In genomic region chr2:163601377-163601776, GRCh38 we compare ENCODE assay signal across 18 cellular contexts.
DNase-seq lines count a peak whose midpoint lies in the region; ATAC-seq, FAIRE-seq and TF ChIP-seq lines count a peak whose summit lies in the region.
"Had no signal": no experiment of that assay in that cellular context is flagged by ENCODE, and none has a peak within 500 bp of the region (broad histone marks: within the 10 kb centered on the region; RNA-seq: fewer than 3 reads in every experiment).

No MANE protein-coding gene starts in this region.

- H3K9me3 Mint-ChIP-seq in neural crest cell, result no peaks in the 10 kb centered on the region
- H3K9me3 Mint-ChIP-seq: activated naive CD8-positive, alpha-beta T cell treated with anti-CD3 and anti-CD28 coated beads, Interleukin-2, amount 10 ng/mL, durations not matched to agents 7 days and 5 days; dendritic cell treated with granulocyte-macrophage colony-stimulating factor and Interleukin-4, amounts not matched to agents 40 ng/mL and 50 ng/mL, for 4 days; naive B cell had no signal

- H3K27ac Mint-ChIP-seq in neural crest cell (ENCODE audit: unreplicated experiment), result no peak overlapping the region
- H3K27ac Mint-ChIP-seq: activated naive CD8-positive, alpha-beta T cell treated with anti-CD3 and anti-CD28 coated beads, Interleukin-2, amount 10 ng/mL, durations not matched to agents 7 days and 5 days; dendritic cell treated with granulocyte-macrophage colony-stimulating factor and Interleukin-4, amounts not matched to agents 40 ng/mL and 50 ng/mL, for 4 days; naive B cell had no signal

- peak overlapping the region; percentile 17 for H3K4me3 Mint-ChIP-seq in neural crest cell
- H3K4me3 Mint-ChIP-seq: activated naive CD8-positive, alpha-beta T cell treated with anti-CD3 and anti-CD28 coated beads, Interleukin-2, amount 10 ng/mL, durations not matched to agents 7 days and 5 days; dendritic cell treated with granulocyte-macrophage colony-stimulating factor and Interleukin-4, amounts not matched to agents 40 ng/mL and 50 ng/mL, for 4 days; naive B cell had no signal

- H3K4me3 ChIP-seq in epithelial cell of esophagus (ENCODE audit: low read length), result no peak overlapping the region
- H3K4me3 ChIP-seq: BLaER1 treated with 17β-estradiol and CSF1 and Interleukin-3, amounts not matched to agents 10 nM and 100 nM; SJCRH30; stomach had no signal

- ATAC-seq in GM18861 (IDR thresholded peaks at IDR 0.05; ENCODE audit: unreplicated experiment), result peak; percentile 69
- no peak for ATAC-seq in GM19463 (IDR thresholded peaks at IDR 0.05; ENCODE audit: unreplicated experiment)
- ATAC-seq in GM21619 (IDR thresholded peaks at IDR 0.05; ENCODE audit: unreplicated experiment), result no peak
- no peak for ATAC-seq in HG02678 (IDR thresholded peaks at IDR 0.05; ENCODE audit: unreplicated experiment)

- H3K36me3 Mint-ChIP-seq in neural crest cell (ENCODE audit: low read depth), result no peaks in the 10 kb centered on the region
- H3K36me3 Mint-ChIP-seq: activated naive CD8-positive, alpha-beta T cell treated with anti-CD3 and anti-CD28 coated beads, Interleukin-2, amount 10 ng/mL, durations not matched to agents 7 days and 5 days; naive B cell had no signal

- no peaks in the 10 kb centered on the region for H3K27me3 Mint-ChIP-seq in neural crest cell (ENCODE audit: low read depth)
- H3K27me3 Mint-ChIP-seq: activated naive CD8-positive, alpha-beta T cell treated with anti-CD3 and anti-CD28 coated beads, Interleukin-2, amount 10 ng/mL, durations not matched to agents 7 days and 5 days; dendritic cell treated with granulocyte-macrophage colony-stimulating factor and Interleukin-4, amounts not matched to agents 40 ng/mL and 50 ng/mL, for 4 days had no signal

- no peak for TF ChIP-seq CTCF in epithelial cell of esophagus (IDR thresholded peaks at IDR 0.05; ENCODE audit: insufficient read depth, low read depth, low read length, missing control alignments)
- no peak for TF ChIP-seq CTCF in neural crest cell (conservative IDR thresholded peaks at IDR 0.05)

- H3K4me1 Mint-ChIP-seq in neural crest cell, result peaks cover 68% of the 10 kb centered on the region
- H3K4me1 Mint-ChIP-seq: activated naive CD8-positive, alpha-beta T cell treated with anti-CD3 and anti-CD28 coated beads, Interleukin-2, amount 10 ng/mL, durations not matched to agents 7 days and 5 days; naive B cell had no signal

- peak; percentile 80 for FAIRE-seq in RCC 7860 (lab: Jason Lieb, UNC)
- FAIRE-seq: kidney had no signal

- peak; percentile 74 for DNase-seq in RCC 7860 (ENCODE audit: low spot score)
- DNase-seq in epithelial cell of esophagus (ENCODE audit: low read depth), result peak; percentile 67
- no peak for DNase-seq in neural crest cell (ENCODE audit: low read depth, low spot score)
- DNase-seq in stimulated activated CD4-positive, alpha-beta T cell treated with anti-CD3 and anti-CD28 coated beads, Interleukin-15, amount 100 ng/mL, for 24 hours, result no peak
- DNase-seq: activated CD4-positive, CD25-positive, alpha-beta regulatory T cell; activated CD8-positive, alpha-beta memory T cell treated with anti-CD3 and anti-CD28 coated beads, Interleukin-2, amount 50 U/mL, for 48 hours; activated naive CD8-positive, alpha-beta T cell treated with anti-CD3 and anti-CD28 coated beads, Interleukin-2, amount 10 ng/mL, durations not matched to agents 7 days and 5 days; kidney; naive B cell; NCI-H2029; SJCRH30; stomach had no signal

Comparison
In these comparisons a context has a peak if more than half of its experiments do, and no peak if none do; other contexts are left out.
1. DNase-seq: peak in RCC 7860 (single experiment) and epithelial cell of esophagus (single experiment); none in neural crest cell (single experiment) and stimulated activated CD4-positive, alpha-beta T cell treated with anti-CD3 and anti-CD28 coated beads, Interleukin-15, amount 100 ng/mL, for 24 hours (single experiment).